14 cellular contexts compared by ENCODE assay signal in the genomic region with DNA sequence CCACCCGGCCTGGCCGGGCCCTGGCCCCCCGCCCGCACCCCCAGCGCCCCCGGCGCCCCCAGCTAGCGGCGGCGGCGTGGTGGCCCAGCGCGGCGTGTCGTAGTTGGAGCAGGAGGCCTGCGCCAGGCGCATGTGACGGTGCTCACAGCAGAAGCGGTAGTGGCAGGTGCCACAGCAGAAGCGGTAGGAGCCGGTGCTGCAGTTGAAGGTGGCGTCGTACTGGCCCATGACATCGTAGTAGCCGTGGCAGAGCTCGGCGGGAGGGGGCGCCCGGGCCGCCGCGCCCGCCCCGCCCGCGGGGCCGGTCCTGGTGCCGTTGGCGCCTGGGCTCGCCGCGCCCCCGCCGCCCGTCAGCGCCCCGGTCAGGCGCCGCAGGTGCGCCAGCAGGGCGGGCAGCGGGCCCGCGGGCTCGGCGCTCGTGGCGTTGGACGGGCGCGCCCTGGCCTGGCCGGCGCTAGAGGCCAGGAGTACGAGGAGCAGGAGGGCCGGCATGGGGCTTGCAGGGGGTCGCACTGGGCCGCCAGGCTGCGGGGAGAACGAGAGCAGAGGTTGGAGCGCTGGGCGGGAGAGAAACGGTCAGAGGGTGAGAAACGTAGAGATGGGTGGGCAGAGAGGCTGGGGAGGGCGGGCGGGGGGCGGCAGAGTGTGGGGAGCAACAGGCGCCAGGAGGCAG. TPM values are rescaled to one million over a fixed set of nuclear protein-coding genes. Genes with fewer than 3 reads are reported as not detected.
DNase-seq lines count a peak whose midpoint lies in the region; ATAC-seq, FAIRE-seq and TF ChIP-seq lines count a peak whose summit lies in the region.
"Had no signal": no experiment of that assay in that cellular context is flagged by ENCODE, and none has a peak within 500 bp of the region (broad histone marks: within the 10 kb centered on the region; RNA-seq: fewer than 3 reads in every experiment).

No MANE protein-coding gene starts in this region.

- POLR2A ChIA-PET in PC-3 (lab: Charles Lee; ENCODE audit: unreplicated experiment): no interaction called here

- FAIRE-seq in small intestine (lab: Jason Lieb, UNC): no peak
- FAIRE-seq: colon had no signal

- H3K9me3 Mint-ChIP-seq in activated naive CD8-positive, alpha-beta T cell treated with anti-CD3 and anti-CD28 coated beads for 36 hours: no peaks in the 10 kb centered on the region
- H3K9me3 Mint-ChIP-seq in activated naive CD8-positive, alpha-beta T cell treated with anti-CD3 and anti-CD28 coated beads, Interleukin-2, amount 50 U/mL, for 24 hours: no peaks in the 10 kb centered on the region
- H3K9me3 Mint-ChIP-seq: activated CD4-positive, alpha-beta T cell treated with anti-CD3 and anti-CD28 coated beads, Interleukin-2, amount 10 ng/mL, durations not matched to agents 7 days and 5 days; activated naive CD4-positive, alpha-beta T cell treated with anti-CD3 and anti-CD28 coated beads, Interleukin-2, amount 50 U/mL, for 72 hours; stimulated activated effector memory CD8-positive, alpha-beta T cell treated with anti-CD3 and anti-CD28 coated beads, Interleukin-12 subunit alpha, Interleukin-12 subunit beta, amount 100 ng/mL, for 72 hours had no signal

- no peak overlapping the region for H3K4me3 Mint-ChIP-seq in activated naive CD8-positive, alpha-beta T cell treated with anti-CD3 and anti-CD28 coated beads for 36 hours
- H3K4me3 Mint-ChIP-seq in activated naive CD8-positive, alpha-beta T cell treated with anti-CD3 and anti-CD28 coated beads, Interleukin-2, amount 50 U/mL, for 24 hours: no peak overlapping the region
- H3K4me3 Mint-ChIP-seq: activated CD4-positive, alpha-beta T cell treated with anti-CD3 and anti-CD28 coated beads, Interleukin-2, amount 10 ng/mL, durations not matched to agents 7 days and 5 days had no signal

- H3K27ac Mint-ChIP-seq in activated naive CD8-positive, alpha-beta T cell treated with anti-CD3 and anti-CD28 coated beads for 36 hours: no peak overlapping the region
- H3K27ac Mint-ChIP-seq in activated naive CD8-positive, alpha-beta T cell treated with anti-CD3 and anti-CD28 coated beads, Interleukin-2, amount 50 U/mL, for 24 hours: no peak overlapping the region
- H3K27ac Mint-ChIP-seq: activated CD4-positive, alpha-beta T cell treated with anti-CD3 and anti-CD28 coated beads, Interleukin-2, amount 10 ng/mL, durations not matched to agents 7 days and 5 days; activated naive CD4-positive, alpha-beta T cell treated with anti-CD3 and anti-CD28 coated beads, Interleukin-2, amount 50 U/mL, for 72 hours; stimulated activated effector memory CD8-positive, alpha-beta T cell treated with anti-CD3 and anti-CD28 coated beads, Interleukin-12 subunit alpha, Interleukin-12 subunit beta, amount 100 ng/mL, for 72 hours had no signal

- no peak overlapping the region for H2AFZ ChIP-seq in PC-3 (ENCODE audit: low read length)

- H3K27me3 Mint-ChIP-seq in activated naive CD8-positive, alpha-beta T cell treated with anti-CD3 and anti-CD28 coated beads for 36 hours: peaks cover 87% of the 10 kb centered on the region
- peaks cover 74% of the 10 kb centered on the region for H3K27me3 Mint-ChIP-seq in activated naive CD8-positive, alpha-beta T cell treated with anti-CD3 and anti-CD28 coated beads, Interleukin-2, amount 50 U/mL, for 24 hours

- H3F3A ChIP-seq in PC-3 (ENCODE audit: low read length, unreplicated experiment): no peaks in the 10 kb centered on the region

- H3K27ac ChIP-seq in PC-3 (ENCODE audit: low read length) (no peak overlapping the region), small intestine (ENCODE audit: low read depth in 1 of 2, low read length in 1 of 2) (no peak overlapping the region)

- H3K9me3 ChIP-seq in PC-3 (ENCODE audit: low read length) (no peaks in the 10 kb centered on the region), iPS-15b (ENCODE audit: control insufficient read depth, insufficient read depth, low read length) (no peaks in the 10 kb centered on the region), small intestine (ENCODE audit: control insufficient read depth, low read depth) (no peaks in the 10 kb centered on the region)

- WGBS in small intestine, 3 donors: 1 to 3% (median 2%) methylated on average over 32 to 77 of the region's 77 CpGs

- no peaks in the 10 kb centered on the region for H3K4me1 ChIP-seq in PC-3 (ENCODE audit: insufficient read depth, low read length)
- peaks cover 6% of the 10 kb centered on the region for H3K4me1 ChIP-seq in iPS-15b (ENCODE audit: control insufficient read depth, insufficient read depth, low read length)
- peaks cover 0 to 2% of the 10 kb centered on the region in 2 donors for H3K4me1 ChIP-seq in small intestine (ENCODE audit: control insufficient read depth in 2 of 2, insufficient read depth in 1 of 2, low read depth in 1 of 2, low read length in 1 of 2)

- DNase-seq in COR-L47 (lab: John Stamatoyannopoulos, UW): peak; percentile 35
- DNase-seq in GM20000 (ENCODE audit: low spot score): peak; percentile 59
- no peak for DNase-seq in PC-3
- DNase-seq in activated naive CD8-positive, alpha-beta T cell treated with anti-CD3 and anti-CD28 coated beads for 36 hours: no peak
- no peak for DNase-seq in activated naive CD8-positive, alpha-beta T cell treated with anti-CD3 and anti-CD28 coated beads, Interleukin-2, amount 50 U/mL, for 24 hours
- no peak for DNase-seq in small intestine
- DNase-seq: activated CD4-positive, alpha-beta T cell treated with anti-CD3 and anti-CD28 coated beads, Interleukin-2, amount 10 ng/mL, durations not matched to agents 7 days and 5 days; foreskin melanocyte; left cardiac atrium had no signal

- intact Hi-C loops in PC-3 (cut with micrococcal nuclease): no loop called here

- H3K4me1 Mint-ChIP-seq in activated naive CD8-positive, alpha-beta T cell treated with anti-CD3 and anti-CD28 coated beads for 36 hours: peaks cover 10% of the 10 kb centered on the region
- H3K4me1 Mint-ChIP-seq in activated naive CD8-positive, alpha-beta T cell treated with anti-CD3 and anti-CD28 coated beads, Interleukin-2, amount 50 U/mL, for 24 hours: peaks cover 15% of the 10 kb centered on the region

- H4K20me1 ChIP-seq in PC-3 (ENCODE audit: low read length): no peaks in the 10 kb centered on the region; the same call in 1 of the 2 replicates

- H3K4me3 ChIP-seq in PC-3 (ENCODE audit: low read length) (no peak overlapping the region), iPS-15b (ENCODE audit: low read depth, low read length) (peak overlapping the region; percentile 49), small intestine (ENCODE audit: low read depth in 1 of 2, low read length in 2 of 2) (no peak overlapping the region)

- H3K9me2 ChIP-seq in PC-3 (replicated peaks; ENCODE audit: low read length): no peaks in the 10 kb centered on the region

- ATAC-seq in PC-3: peak; percentile 31; the same call in 1 of the 2 replicates
- ATAC-seq in activated naive CD8-positive, alpha-beta T cell treated with anti-CD3 and anti-CD28 coated beads, Interleukin-2, amount 50 U/mL, for 24 hours: no peak
- ATAC-seq: left cardiac atrium; stimulated activated effector memory CD8-positive, alpha-beta T cell treated with anti-CD3 and anti-CD28 coated beads, Interleukin-12 subunit alpha, Interleukin-12 subunit beta, amount 100 ng/mL, for 72 hours had no signal

- H3K27me3 ChIP-seq in PC-3 (ENCODE audit: low read length) (peaks cover 55% of the 10 kb centered on the region), iPS-15b (ENCODE audit: control insufficient read depth, insufficient read depth, low read length) (peaks cover 81% of the 10 kb centered on the region), small intestine (ENCODE audit: control insufficient read depth in 2 of 2, insufficient read depth in 2 of 2, low read length in 2 of 2) (peaks cover 11 to 52% of the 10 kb centered on the region in 2 donors)

- H3K4me2 ChIP-seq in PC-3 (ENCODE audit: low read length): no peak overlapping the region

- no peak for TF ChIP-seq CTCF in GM20000 (IDR thresholded peaks at IDR 0.05; ENCODE audit: extremely low read depth, missing control alignments)
- TF ChIP-seq CTCF in PC-3 (conservative IDR thresholded peaks at IDR 0.05; ENCODE audit: low read depth, low read length): no peak

- H3K9ac ChIP-seq in PC-3 (ENCODE audit: low read length): no peak overlapping the region
- no peak overlapping the region for H3K9ac ChIP-seq in iPS-15b (ENCODE audit: low read depth, low read length)

- H3K79me2 ChIP-seq in PC-3 (ENCODE audit: low read length): no peaks in the 10 kb centered on the region

- no TSS peak for BruUV-seq in PC-3 (replicated peaks; lab: Mats Ljungman, UMichigan)

- no peaks in the 10 kb centered on the region for H3K36me3 Mint-ChIP-seq in activated naive CD8-positive, alpha-beta T cell treated with anti-CD3 and anti-CD28 coated beads for 36 hours
- H3K36me3 Mint-ChIP-seq in activated naive CD8-positive, alpha-beta T cell treated with anti-CD3 and anti-CD28 coated beads, Interleukin-2, amount 50 U/mL, for 24 hours (ENCODE audit: low read depth): no peaks in the 10 kb centered on the region
- H3K36me3 Mint-ChIP-seq: stimulated activated effector memory CD8-positive, alpha-beta T cell treated with anti-CD3 and anti-CD28 coated beads, Interleukin-12 subunit alpha, Interleukin-12 subunit beta, amount 100 ng/mL, for 72 hours had no signal

- H3K36me3 ChIP-seq in PC-3 (ENCODE audit: low read depth, low read length) (no peaks in the 10 kb centered on the region), iPS-15b (ENCODE audit: control insufficient read depth, insufficient read depth, low read length) (no peaks in the 10 kb centered on the region), small intestine (ENCODE audit: control insufficient read depth in 2 of 2, insufficient read depth in 2 of 2, low read length in 2 of 2) (no peaks in the 10 kb centered on the region)

- CTCF ChIA-PET in PC-3 (lab: Charles Lee): no interaction called here

RNA-seq across cellular contexts. Expression of a gene that starts 0.6 kb away (rescaled TPM):
- not detected in 2 replicates for total RNA-seq in PC-3 (2014; rRNA removed)
- not detected for total RNA-seq in activated naive CD8-positive, alpha-beta T cell treated with anti-CD3 and anti-CD28 coated beads for 36 hours
- under 1 TPM in 1 of 3 donors, not detected in 2; 0.12 TPM for polyA plus RNA-seq in small intestine
- total RNA-seq: activated CD4-positive, alpha-beta T cell treated with anti-CD3 and anti-CD28 coated beads, Interleukin-2, amount 10 ng/mL, durations not matched to agents 7 days and 5 days; activated naive CD4-positive, alpha-beta T cell treated with anti-CD3 and anti-CD28 coated beads, Interleukin-2, amount 50 U/mL, for 72 hours; left cardiac atrium; omental fat pad had no signal

RNA-seq across cellular contexts. Expression of a gene that starts 18.9 kb away (rescaled TPM):
- 251 and 270 TPM in 2 replicates for total RNA-seq in PC-3 (2014; rRNA removed)
- 10 to 100 TPM; 35.7 to 37.5 TPM for total RNA-seq in activated naive CD8-positive, alpha-beta T cell treated with anti-CD3 and anti-CD28 coated beads for 36 hours
- polyA plus RNA-seq in small intestine: 100 to 1,000 TPM in 1 of 3 donors, 10 to 100 TPM in 2; 77.8 to 164 (median 78.9) TPM

RNA-seq across cellular contexts. Expression of a gene that starts 22.0 kb away (rescaled TPM):
- total RNA-seq in PC-3 (2014; rRNA removed): not detected in 2 replicates
- not detected for total RNA-seq in activated naive CD8-positive, alpha-beta T cell treated with anti-CD3 and anti-CD28 coated beads for 36 hours
- polyA plus RNA-seq in small intestine: not detected
- total RNA-seq: activated CD4-positive, alpha-beta T cell treated with anti-CD3 and anti-CD28 coated beads, Interleukin-2, amount 10 ng/mL, durations not matched to agents 7 days and 5 days; activated naive CD4-positive, alpha-beta T cell treated with anti-CD3 and anti-CD28 coated beads, Interleukin-2, amount 50 U/mL, for 72 hours; left cardiac atrium; omental fat pad had no signal

RNA-seq across cellular contexts. Expression of a gene that starts 33.9 kb away (rescaled TPM):
- 11.8 and 24.2 TPM in 2 replicates for total RNA-seq in PC-3 (2014; rRNA removed)
- total RNA-seq in activated naive CD8-positive, alpha-beta T cell treated with anti-CD3 and anti-CD28 coated beads for 36 hours: 10 to 100 TPM in 1 of 2 experiments, 1 to 10 TPM in 1; 8.8 to 10.3 TPM
- polyA plus RNA-seq in small intestine: 1 to 10 TPM; 1.1 to 7.0 (median 4.1) TPM

RNA-seq across cellular contexts. Expression of a gene that starts 34.9 kb away (rescaled TPM):
- 2,068 and 2,245 TPM in 2 replicates for total RNA-seq in PC-3 (2014; rRNA removed)
- 100 to 1,000 TPM; 323 to 325 TPM for total RNA-seq in activated naive CD8-positive, alpha-beta T cell treated with anti-CD3 and anti-CD28 coated beads for 36 hours
- polyA plus RNA-seq in small intestine: 10 to 100 TPM in 1 of 3 donors, 1 to 10 TPM in 2; 7.2 to 30.1 (median 9.5) TPM

Comparison
In these comparisons a context has a peak if more than half of its experiments do, and no peak if none do; other contexts are left out.
1. DNase-seq: peak in COR-L47 (single experiment) and GM20000 (single experiment); none in PC-3 (single experiment), activated naive CD8-positive, alpha-beta T cell treated with anti-CD3 and anti-CD28 coated beads for 36 hours (single experiment), activated naive CD8-positive, alpha-beta T cell treated with anti-CD3 and anti-CD28 coated beads, Interleukin-2, amount 50 U/mL, for 24 hours (single experiment) and small intestine (single experiment).